28 cellular contexts compared by ENCODE assay signal in genomic region chr15:87099916-87100315, GRCh38.
"Had no signal": no experiment of that assay in that cellular context is flagged by ENCODE, and none has a peak within 500 bp of the region (broad histone marks: within the 10 kb centered on the region; RNA-seq: fewer than 3 reads in every experiment).

No MANE protein-coding gene starts in this region.

- DNase-seq: cortex of kidney; effector memory CD8-positive, alpha-beta T cell; foreskin melanocyte; hypothalamus; immature natural killer cell; islet precursor cell; mesendoderm; midbrain; naive thymus-derived CD4-positive, alpha-beta T cell; occipital lobe; ovary; posterior cingulate gyrus; psoas muscle; right cardiac atrium; sigmoid colon; spleen; stimulated activated CD4-positive, alpha-beta T cell treated with anti-CD3 and anti-CD28 coated beads, Interleukin-15, amount 100 ng/mL, for 24 hours; stimulated activated CD4-positive, alpha-beta T cell treated with anti-CD3 and anti-CD28 coated beads, Interleukin-2, amount 100 ng/mL, for 48 hours; stimulated activated naive B cell treated with anti-CD40 and anti-IgM and Interleukin-4, amounts not matched to agents 10 μg/mL and 1 μg/mL and 100 μg/mL, for 72 hours; upper lobe of left lung had no signal

- H3K27ac Mint-ChIP-seq: effector memory CD8-positive, alpha-beta T cell; immature natural killer cell; naive thymus-derived CD4-positive, alpha-beta T cell; nephron; stimulated activated naive B cell treated with anti-CD40 and anti-IgM and Interleukin-4, amounts not matched to agents 10 μg/mL and 1 μg/mL and 100 μg/mL, for 72 hours; stimulated activated naive CD8-positive, alpha-beta T cell treated with anti-CD3 and anti-CD28 coated beads, Interleukin-15, Interleukin-2, amounts not matched to agents 100 ng/mL and 50 ng/mL, for 24 hours had no signal

- H3K27ac ChIP-seq: esophagus muscularis mucosa, ovary, psoas muscle, sigmoid colon, skin epidermis, spleen, thoracic aorta, tibial nerve, upper lobe of left lung had no signal

- H3K27me3 Mint-ChIP-seq: stimulated activated naive B cell treated with anti-CD40 and anti-IgM and Interleukin-4, amounts not matched to agents 10 μg/mL and 1 μg/mL and 100 μg/mL, for 72 hours had no signal

- H3K36me3 ChIP-seq: esophagus muscularis mucosa, ovary, sigmoid colon, spleen, thoracic aorta, tibial nerve, upper lobe of left lung had no signal

- H3K4me3 ChIP-seq: esophagus muscularis mucosa, lung, ovary, psoas muscle, sigmoid colon, skin epidermis, spleen, thoracic aorta, tibial nerve, upper lobe of left lung had no signal

- H3K36me3 Mint-ChIP-seq: naive thymus-derived CD4-positive, alpha-beta T cell; stimulated activated naive B cell treated with anti-CD40 and anti-IgM and Interleukin-4, amounts not matched to agents 10 μg/mL and 1 μg/mL and 100 μg/mL, for 72 hours had no signal

- H3K4me3 Mint-ChIP-seq: effector memory CD8-positive, alpha-beta T cell; immature natural killer cell; naive thymus-derived CD4-positive, alpha-beta T cell; nephron; stimulated activated naive B cell treated with anti-CD40 and anti-IgM and Interleukin-4, amounts not matched to agents 10 μg/mL and 1 μg/mL and 100 μg/mL, for 72 hours; stimulated activated naive CD8-positive, alpha-beta T cell treated with anti-CD3 and anti-CD28 coated beads, Interleukin-15, Interleukin-2, amounts not matched to agents 100 ng/mL and 50 ng/mL, for 24 hours had no signal

- ATAC-seq: effector memory CD8-positive, alpha-beta T cell; left lobe of liver; naive thymus-derived CD4-positive, alpha-beta T cell; right cardiac atrium; stimulated activated naive B cell treated with anti-CD40 and anti-IgM and Interleukin-4, amounts not matched to agents 10 μg/mL and 1 μg/mL and 100 μg/mL, for 72 hours had no signal

- H3K4me1 ChIP-seq: esophagus muscularis mucosa, psoas muscle, sigmoid colon, spleen, tibial nerve, upper lobe of left lung had no signal

- H3K9me3 ChIP-seq: psoas muscle had no signal

- H3K4me1 Mint-ChIP-seq: immature natural killer cell; naive thymus-derived CD4-positive, alpha-beta T cell; nephron; stimulated activated naive B cell treated with anti-CD40 and anti-IgM and Interleukin-4, amounts not matched to agents 10 μg/mL and 1 μg/mL and 100 μg/mL, for 72 hours had no signal

- H3K27me3 ChIP-seq: esophagus muscularis mucosa, ovary, sigmoid colon, spleen, tibial nerve, upper lobe of left lung had no signal
